In genomic region chr11:95975343-95975742, GRCh38 we compare ENCODE assay signal across 25 cellular contexts. TPM values are rescaled to one million over a fixed set of nuclear protein-coding genes. Genes with fewer than 3 reads are reported as not detected.
DNase-seq lines count a peak whose midpoint lies in the region; ATAC-seq, FAIRE-seq and TF ChIP-seq lines count a peak whose summit lies in the region.
"Had no signal": no experiment of that assay in that cellular context is flagged by ENCODE, and none has a peak within 500 bp of the region (broad histone marks: within the 10 kb centered on the region; RNA-seq: fewer than 3 reads in every experiment).

No MANE protein-coding gene starts in this region.

- H3K36me3 Mint-ChIP-seq in activated T-helper 1 cell treated with anti-CD3 and anti-CD28 coated beads, Interleukin-12 subunit alpha, Interleukin-12 subunit beta, Interleukin-2, Interleukin-4 antibody, amounts not matched to agents 30 ng/mL and 10 ng/mL and 1 ng/mL, durations not matched to agents 14 hours and 24 hours and 36 hours (ENCODE audit: low read depth) = peaks cover 5% of the 10 kb centered on the region
- H3K36me3 Mint-ChIP-seq in activated CD4-positive, alpha-beta T cell treated with anti-CD3 and anti-CD28 coated beads, Interleukin-2, amount 10 ng/mL, durations not matched to agents 24 days and 14 days (ENCODE audit: low read depth) = peaks cover 21% of the 10 kb centered on the region

- no peak for TF ChIP-seq POLR2A in A549 (IDR thresholded peaks at IDR 0.05; ENCODE audit: low read length)

- H4K5ac ChIP-seq in mesendoderm (ENCODE audit: low read length) = no peak overlapping the region

- no peaks in the 10 kb centered on the region for H3K4me1 Mint-ChIP-seq in activated T-helper 1 cell treated with anti-CD3 and anti-CD28 coated beads, Interleukin-12 subunit alpha, Interleukin-12 subunit beta, Interleukin-2, Interleukin-4 antibody, amounts not matched to agents 30 ng/mL and 10 ng/mL and 1 ng/mL, durations not matched to agents 14 hours and 24 hours and 36 hours (ENCODE audit: low read depth)
- no peaks in the 10 kb centered on the region for H3K4me1 Mint-ChIP-seq in activated CD4-positive, alpha-beta T cell treated with anti-CD3 and anti-CD28 coated beads, Interleukin-2, amount 10 ng/mL, durations not matched to agents 24 days and 14 days
- H3K4me1 Mint-ChIP-seq: B cell had no signal

- H3K79me2 ChIP-seq in mesendoderm (ENCODE audit: control insufficient read depth, insufficient read depth, low read length) = no peaks in the 10 kb centered on the region

- H3K4me1 ChIP-seq in A549 (peaks cover 34% of the 10 kb centered on the region), Panc1 (ENCODE audit: control insufficient read depth, insufficient read depth, low read length) (peaks cover 21% of the 10 kb centered on the region), lower lobe of right lung (no peaks in the 10 kb centered on the region), mesendoderm (ENCODE audit: control insufficient read depth, low read depth, low read length) (no peaks in the 10 kb centered on the region)
- H3K4me1 ChIP-seq: BLaER1 treated with 17β-estradiol and CSF1 and Interleukin-3, amounts not matched to agents 10 nM and 100 nM had no signal

- no peak overlapping the region for H3K23ac ChIP-seq in mesendoderm (ENCODE audit: low read length)

- H3K9ac ChIP-seq in mesendoderm (ENCODE audit: low read length) = no peak overlapping the region
- H3K9ac ChIP-seq: BLaER1 treated with 17β-estradiol and CSF1 and Interleukin-3, amounts not matched to agents 10 nM and 100 nM had no signal

- no peak for TF ChIP-seq CTCF in A549 (IDR thresholded peaks at IDR 0.05)
- TF ChIP-seq CTCF in Panc1 (IDR thresholded peaks at IDR 0.05) = no peak
- TF ChIP-seq CTCF in lower lobe of right lung (IDR thresholded peaks at IDR 0.05) = no peak

- ATAC-seq in A549 (no peak), Panc1 (no peak), lower lobe of right lung (peak; percentile 79 to 86)
- ATAC-seq: CD8-positive, alpha-beta T cell; GM12878 had no signal

- H3K27ac ChIP-seq in A549 (peak overlapping the region; percentile 62 to 89; a peak in 2 of 6 replicates), Panc1 (ENCODE audit: low read length) (peak overlapping the region; percentile 36; the same call in 1 of the 2 replicates), lower lobe of right lung (no peak overlapping the region), mesendoderm (ENCODE audit: low read depth, low read length) (no peak overlapping the region)
- H3K27ac ChIP-seq: BLaER1 treated with 17β-estradiol and CSF1 and Interleukin-3, amounts not matched to agents 10 nM and 100 nM; C4-2B had no signal

- no peak for TF ChIP-seq RAD21 in A549 (conservative IDR thresholded peaks at IDR 0.05 in 1 of 2, IDR thresholded peaks at IDR 0.05 in 1 of 2)

- in situ Hi-C loops in Panc1 (cut with HindIII; ENCODE audit: low pct_unique_long_range_greater_than_20kb, low sequenced_read_pairs) = no loop called here

- no peak overlapping the region for H3K4me3 ChIP-seq in A549
- H3K4me3 ChIP-seq in Panc1 (ENCODE audit: low read depth in 2 of 2, low read length in 2 of 2) = no peak overlapping the region
- no peak overlapping the region for H3K4me3 ChIP-seq in lower lobe of right lung
- H3K4me3 ChIP-seq in mesendoderm (ENCODE audit: low read length) = no peak overlapping the region
- H3K4me3 ChIP-seq: BLaER1 treated with 17β-estradiol and CSF1 and Interleukin-3, amounts not matched to agents 10 nM and 100 nM; GM12878 had no signal

- H2BK5ac ChIP-seq in mesendoderm (ENCODE audit: low read length) = no peak overlapping the region

- WGBS in A549 (ENCODE audit: missing lambda C conversion rate) = 64% methylated on average over 5 of the region's 5 CpGs
- no CpG with 5 or more reads among the region's 5 CpGs for WGBS in mesendoderm (ENCODE audit: extremely low coverage, insufficient coverage, low lambda C conversion rate)

- H3K4me3 Mint-ChIP-seq in activated T-helper 1 cell treated with anti-CD3 and anti-CD28 coated beads, Interleukin-12 subunit alpha, Interleukin-12 subunit beta, Interleukin-2, Interleukin-4 antibody, amounts not matched to agents 30 ng/mL and 10 ng/mL and 1 ng/mL, durations not matched to agents 14 hours and 24 hours and 36 hours = no peak overlapping the region
- H3K4me3 Mint-ChIP-seq in activated CD4-positive, alpha-beta T cell treated with anti-CD3 and anti-CD28 coated beads, Interleukin-2, amount 10 ng/mL, durations not matched to agents 24 days and 14 days = no peak overlapping the region
- H3K4me3 Mint-ChIP-seq: B cell; CD4-positive, alpha-beta T cell; CD8-positive, alpha-beta T cell had no signal

- no peak for FAIRE-seq in A549 (lab: Jason Lieb, UNC)
- FAIRE-seq: A204.1, D721Med, GM12878, GM12892, GM18507 had no signal

- no peaks in the 10 kb centered on the region for H3K27me3 Mint-ChIP-seq in activated T-helper 1 cell treated with anti-CD3 and anti-CD28 coated beads, Interleukin-12 subunit alpha, Interleukin-12 subunit beta, Interleukin-2, Interleukin-4 antibody, amounts not matched to agents 30 ng/mL and 10 ng/mL and 1 ng/mL, durations not matched to agents 14 hours and 24 hours and 36 hours (ENCODE audit: insufficient read depth)
- H3K27me3 Mint-ChIP-seq in activated CD4-positive, alpha-beta T cell treated with anti-CD3 and anti-CD28 coated beads, Interleukin-2, amount 10 ng/mL, durations not matched to agents 24 days and 14 days = peaks cover 2% of the 10 kb centered on the region
- H3K27me3 Mint-ChIP-seq: B cell; CD4-positive, alpha-beta T cell had no signal

- H3K27me3 ChIP-seq in Panc1 (ENCODE audit: control insufficient read depth, insufficient read depth, low read length) (no peaks in the 10 kb centered on the region), lower lobe of right lung (ENCODE audit: low read depth) (no peaks in the 10 kb centered on the region), mesendoderm (ENCODE audit: insufficient read depth, low read length, poor library complexity) (no peaks in the 10 kb centered on the region)
- H3K27me3 ChIP-seq: BLaER1 treated with 17β-estradiol and CSF1 and Interleukin-3, amounts not matched to agents 10 nM and 100 nM had no signal

- DNase-seq in A549 (ENCODE audit: low read depth in 1 of 2, low spot score in 1 of 2) (no peak), Panc1 (ENCODE audit: low read depth, low spot score) (no peak), lower lobe of right lung (peak; percentile 45), mesendoderm (no peak)
- no peak for DNase-seq in activated T-helper 1 cell treated with anti-CD3 and anti-CD28 coated beads, Interleukin-12 subunit alpha, Interleukin-12 subunit beta, Interleukin-2, Interleukin-4 antibody, amounts not matched to agents 30 ng/mL and 10 ng/mL and 1 ng/mL, durations not matched to agents 14 hours and 24 hours and 36 hours (ENCODE audit: low spot score)
- no peak for DNase-seq in activated CD4-positive, alpha-beta T cell treated with anti-CD3 and anti-CD28 coated beads, Interleukin-2, amount 10 ng/mL, durations not matched to agents 24 days and 14 days
- DNase-seq: 8988T; AML-193; Caco-2; Calu3; CD4-positive, alpha-beta T cell; CD8-positive, alpha-beta T cell; DMS153; DMS79; DND-41; EL; GDM1 had no signal

- CTCF ChIA-PET in A549 (lab: Yijun Ruan, JAX) (interaction anchor here (2.0 kb wide), 1 partner anchor 139 kb away, joined by 6 read pairs; no protein-coding TSS in a partner anchor), Panc1 (lab: Charles Lee) (no interaction called here)

- H3K56ac ChIP-seq in mesendoderm (ENCODE audit: low read length) = no peak overlapping the region

- H2BK15ac ChIP-seq in mesendoderm (replicated peaks; ENCODE audit: low read depth) = no peak overlapping the region

- POLR2A ChIA-PET in A549 (lab: Yijun Ruan, JAX) (no interaction called here), Panc1 (lab: Charles Lee) (no interaction called here)

- no peak overlapping the region for H3K18ac ChIP-seq in mesendoderm (ENCODE audit: low read length)

- no peak for TF ChIP-seq EP300 in A549 (IDR thresholded peaks at IDR 0.05)

- H3K9me3 ChIP-seq in A549 (no peaks in the 10 kb centered on the region), Panc1 (ENCODE audit: control insufficient read depth, insufficient read depth, low read depth, low read length) (no peaks in the 10 kb centered on the region), lower lobe of right lung (no peaks in the 10 kb centered on the region)
- H3K9me3 ChIP-seq: BLaER1 treated with 17β-estradiol and CSF1 and Interleukin-3, amounts not matched to agents 10 nM and 100 nM; Caco-2 had no signal

- no peak overlapping the region for H2BK120ac ChIP-seq in mesendoderm (ENCODE audit: low read depth, low read length)

- no peaks in the 10 kb centered on the region for H3K79me1 ChIP-seq in mesendoderm (ENCODE audit: low read length)

- no peaks in the 10 kb centered on the region for H3K9me3 Mint-ChIP-seq in activated T-helper 1 cell treated with anti-CD3 and anti-CD28 coated beads, Interleukin-12 subunit alpha, Interleukin-12 subunit beta, Interleukin-2, Interleukin-4 antibody, amounts not matched to agents 30 ng/mL and 10 ng/mL and 1 ng/mL, durations not matched to agents 14 hours and 24 hours and 36 hours
- no peaks in the 10 kb centered on the region for H3K9me3 Mint-ChIP-seq in activated CD4-positive, alpha-beta T cell treated with anti-CD3 and anti-CD28 coated beads, Interleukin-2, amount 10 ng/mL, durations not matched to agents 24 days and 14 days
- H3K9me3 Mint-ChIP-seq: CD4-positive, alpha-beta T cell; CD8-positive, alpha-beta T cell had no signal

- H3K36me3 ChIP-seq in Panc1 (ENCODE audit: control insufficient read depth, insufficient read depth, low read length) (no peaks in the 10 kb centered on the region), lower lobe of right lung (peaks cover 21% of the 10 kb centered on the region), mesendoderm (ENCODE audit: control insufficient read depth, insufficient read depth, low read length) (no peaks in the 10 kb centered on the region)

- H3K4me2 ChIP-seq in A549 (no peak overlapping the region), mesendoderm (ENCODE audit: low read length) (no peak overlapping the region)
- H3K4me2 ChIP-seq: BLaER1 treated with 17β-estradiol and CSF1 and Interleukin-3, amounts not matched to agents 10 nM and 100 nM had no signal

- intact Hi-C loops in Panc1 (cut with micrococcal nuclease; ENCODE audit: unreplicated experiment) (no loop called here), lower lobe of right lung (cut with DNase I) (no loop called here)
- intact Hi-C loops in activated T-helper 1 cell treated with anti-CD3 and anti-CD28 coated beads, Interleukin-12 subunit alpha, Interleukin-12 subunit beta, Interleukin-2, Interleukin-4 antibody, amounts not matched to agents 30 ng/mL and 10 ng/mL and 1 ng/mL, durations not matched to agents 14 hours and 24 hours and 36 hours (cut with micrococcal nuclease) = no loop called here
- intact Hi-C loops in activated CD4-positive, alpha-beta T cell treated with anti-CD3 and anti-CD28 coated beads, Interleukin-2, amount 10 ng/mL, durations not matched to agents 24 days and 14 days (cut with micrococcal nuclease) = no loop called here

- H3K4ac ChIP-seq in mesendoderm (ENCODE audit: low read depth, low read length) = no peak overlapping the region

- BruUV-seq in Panc1 (replicated peaks; lab: Mats Ljungman, UMichigan) = no TSS peak

- H3K27ac Mint-ChIP-seq in activated T-helper 1 cell treated with anti-CD3 and anti-CD28 coated beads, Interleukin-12 subunit alpha, Interleukin-12 subunit beta, Interleukin-2, Interleukin-4 antibody, amounts not matched to agents 30 ng/mL and 10 ng/mL and 1 ng/mL, durations not matched to agents 14 hours and 24 hours and 36 hours = no peak overlapping the region
- H3K27ac Mint-ChIP-seq in activated CD4-positive, alpha-beta T cell treated with anti-CD3 and anti-CD28 coated beads, Interleukin-2, amount 10 ng/mL, durations not matched to agents 24 days and 14 days = no peak overlapping the region
- H3K27ac Mint-ChIP-seq: B cell; CD4-positive, alpha-beta T cell; CD8-positive, alpha-beta T cell had no signal

- no peak overlapping the region for H4K8ac ChIP-seq in mesendoderm (ENCODE audit: low read depth, low read length)

- H2AK5ac ChIP-seq in mesendoderm (ENCODE audit: low read length) = no peak overlapping the region

RNA-seq across cellular contexts. Expression of gene MTMR2, which starts 51.4 kb away (rescaled TPM):
- 25.4 and 28.7 TPM in 2 replicates for polyA plus RNA-seq in A549 (2011; rRNA removed)
- polyA plus RNA-seq in A549 (2012; cell fraction: cytosol; rRNA removed) = 5.6 and 7.3 TPM in 2 replicates
- polyA plus RNA-seq in A549 (2012; cell fraction: nucleus; rRNA removed) = 4.2 and 4.3 TPM in 2 replicates
- 20.0 to 22.2 TPM (median 20.2 TPM) in 3 replicates for polyA plus RNA-seq in A549 (2017; fragmentation: RNase III; extraction: RNeasy Plus Mini Kit Qiagen cat#74134 plus additional on column Dnase treatment)
- polyA minus RNA-seq in A549 (2011; rRNA and poly(A)+ RNA removed) = 18.0 and 18.5 TPM in 2 replicates
- 44.8 TPM for total RNA-seq in Panc1 (2021; ENCODE audit: unreplicated experiment)
- 23.7 TPM for polyA plus RNA-seq in Panc1 (2012; ENCODE audit: insufficient read length)
- 24.9 TPM for total RNA-seq in lower lobe of right lung
- 41.3 and 41.7 TPM in 2 replicates for total RNA-seq in activated T-helper 1 cell treated with anti-CD3 and anti-CD28 coated beads, Interleukin-12 subunit alpha, Interleukin-12 subunit beta, Interleukin-2, Interleukin-4 antibody, amounts not matched to agents 30 ng/mL and 10 ng/mL and 1 ng/mL, durations not matched to agents 14 hours and 24 hours and 36 hours
- 51.7 TPM for polyA plus RNA-seq in mesendoderm (2013, experiment 1 of 2)
- 51.3 TPM for polyA plus RNA-seq in mesendoderm (2013, experiment 2 of 2)
- 37.5 and 38.4 TPM in 2 replicates for total RNA-seq in activated CD4-positive, alpha-beta T cell treated with anti-CD3 and anti-CD28 coated beads, Interleukin-2, amount 10 ng/mL, durations not matched to agents 24 days and 14 days

Comparison
In these comparisons a context has a peak if more than half of its experiments do, and no peak if none do; other contexts are left out.
1. ATAC-seq: peak in lower lobe of right lung (2 of 2); none in A549 (0 of 2) and Panc1 (single experiment).
2. H3K27ac ChIP-seq: peak in A549 (2 of 2) and Panc1 (single experiment); none in lower lobe of right lung (single experiment) and mesendoderm (single experiment).